ENCODE assay signal across 10 cellular contexts in genomic region chr6:37110455-37111155, GRCh38. TPM values are rescaled to one million over a fixed set of nuclear protein-coding genes. Genes with fewer than 3 reads are reported as not detected.
A peak's percentile ranks its signal among the peaks of the same experiment; 100 is the strongest.
DNase-seq lines count a peak whose midpoint lies in the region; ATAC-seq, FAIRE-seq and TF ChIP-seq lines count a peak whose summit lies in the region.
"Had no signal": no experiment of that assay in that cellular context is flagged by ENCODE, and none has a peak within 500 bp of the region (broad histone marks: within the 10 kb centered on the region; RNA-seq: fewer than 3 reads in every experiment).

No MANE protein-coding gene starts in this region.

- POLR2A ChIA-PET in activated CD8-positive, alpha-beta T cell treated with anti-CD3 and anti-CD28 coated beads for 36 hours (lab: Charles Lee) = interaction anchor here (1.0 to 1.1 kb wide), 2 partner anchors 16 to 55 kb away, joined by 3 to 4 read pairs; no protein-coding TSS in a partner anchor
- POLR2A ChIA-PET in CD4-positive, alpha-beta memory T cell (lab: Charles Lee; ENCODE audit: partially characterized antibody) = interaction anchor here (0.9 to 1.2 kb wide), 3 partner anchors 8 to 54 kb away, joined by 3 to 4 read pairs (median 4); no protein-coding TSS in a partner anchor

- CTCF ChIA-PET in activated CD8-positive, alpha-beta T cell treated with anti-CD3 and anti-CD28 coated beads for 36 hours (lab: Charles Lee) = interaction anchor here (0.6 to 2.2 kb wide), 13 partner anchors 8 to 328 kb away, joined by 3 to 14 read pairs (median 4); partner anchors contain the start of gene PIM1
- CTCF ChIA-PET in CD4-positive, alpha-beta memory T cell (lab: Charles Lee; ENCODE audit: partially characterized antibody) = interaction anchor here (1.2 to 1.5 kb wide), 3 partner anchors 40 to 60 kb away, joined by 3 read pairs; no protein-coding TSS in a partner anchor

- H3K27me3 Mint-ChIP-seq in activated CD8-positive, alpha-beta T cell treated with anti-CD3 and anti-CD28 coated beads for 36 hours = no peaks in the 10 kb centered on the region
- peaks cover 4% of the 10 kb centered on the region for H3K27me3 Mint-ChIP-seq in nephron (ENCODE audit: low read depth)
- H3K27me3 Mint-ChIP-seq in CD4-positive, alpha-beta memory T cell = no peaks in the 10 kb centered on the region

- H3K27ac Mint-ChIP-seq in activated CD8-positive, alpha-beta T cell treated with anti-CD3 and anti-CD28 coated beads for 36 hours = no peak overlapping the region
- peak overlapping the region; percentile 46 to 90 (median 78) for H3K27ac Mint-ChIP-seq in nephron
- H3K27ac Mint-ChIP-seq in CD4-positive, alpha-beta memory T cell = no peak overlapping the region

- H3K36me3 Mint-ChIP-seq in activated CD8-positive, alpha-beta T cell treated with anti-CD3 and anti-CD28 coated beads for 36 hours (ENCODE audit: low read depth) = no peaks in the 10 kb centered on the region
- no peaks in the 10 kb centered on the region for H3K36me3 Mint-ChIP-seq in nephron (ENCODE audit: low read depth)
- no peaks in the 10 kb centered on the region for H3K36me3 Mint-ChIP-seq in CD4-positive, alpha-beta memory T cell
- H3K36me3 Mint-ChIP-seq: naive thymus-derived CD4-positive, alpha-beta T cell had no signal

- H3K27me3 ChIP-seq in CD4-positive, alpha-beta memory T cell (ENCODE audit: insufficient read depth, low read length) = peaks cover 4% of the 10 kb centered on the region

- H3K4me3 ChIP-seq in CD4-positive, alpha-beta memory T cell (ENCODE audit: low read length in 2 of 2) = no peak overlapping the region

- no peaks in the 10 kb centered on the region for H3K36me3 ChIP-seq in CD4-positive, alpha-beta memory T cell (ENCODE audit: insufficient read depth, low read length)

- DNase-seq in GM18507 (ENCODE audit: extremely low spot score, insufficient read length, low read depth) (no peak), foreskin melanocyte (no peak), GM19238 (ENCODE audit: insufficient read length, low spot score) (no peak)
- DNase-seq in activated CD8-positive, alpha-beta T cell treated with anti-CD3 and anti-CD28 coated beads for 36 hours = peak; percentile 62
- DNase-seq in activated effector memory CD4-positive, alpha-beta T cell treated with anti-CD3 and anti-CD28 coated beads, Interleukin-2, amount 50 U/mL, for 16 hours = no peak
- DNase-seq in CD4-positive, alpha-beta memory T cell = no peak
- DNase-seq: glutamatergic neuron had no signal

- H3K9me3 Mint-ChIP-seq in activated CD8-positive, alpha-beta T cell treated with anti-CD3 and anti-CD28 coated beads for 36 hours = no peaks in the 10 kb centered on the region
- H3K9me3 Mint-ChIP-seq in nephron = peaks cover 3% of the 10 kb centered on the region
- peaks cover 0 to 1% (median 0%) of the 10 kb centered on the region in 8 donors for H3K9me3 Mint-ChIP-seq in CD4-positive, alpha-beta memory T cell
- H3K9me3 Mint-ChIP-seq: naive thymus-derived CD4-positive, alpha-beta T cell had no signal

- peak; percentile 58 for ATAC-seq in GM21786 (IDR thresholded peaks at IDR 0.05; ENCODE audit: unreplicated experiment)
- ATAC-seq in activated CD8-positive, alpha-beta T cell treated with anti-CD3 and anti-CD28 coated beads for 36 hours = peak; percentile 93
- ATAC-seq: naive thymus-derived CD4-positive, alpha-beta T cell had no signal

- peak; percentile 92 for FAIRE-seq in GM18507 (lab: Jason Lieb, UNC)

- H3K4me1 Mint-ChIP-seq in activated CD8-positive, alpha-beta T cell treated with anti-CD3 and anti-CD28 coated beads for 36 hours (ENCODE audit: low read depth) = peaks cover 15% of the 10 kb centered on the region
- peaks cover 30% of the 10 kb centered on the region for H3K4me1 Mint-ChIP-seq in nephron
- H3K4me1 Mint-ChIP-seq in CD4-positive, alpha-beta memory T cell = peaks cover 3 to 8% (median 5%) of the 10 kb centered on the region in 4 donors

- no peaks in the 10 kb centered on the region for H3K9me3 ChIP-seq in CD4-positive, alpha-beta memory T cell (ENCODE audit: control insufficient read depth in 1 of 2, low read length in 2 of 2)

- no peaks in the 10 kb centered on the region for H3K4me1 ChIP-seq in CD4-positive, alpha-beta memory T cell (ENCODE audit: insufficient read depth, low read length)

- no peak for TF ChIP-seq CTCF in activated CD8-positive, alpha-beta T cell treated with anti-CD3 and anti-CD28 coated beads for 36 hours (IDR thresholded peaks at IDR 0.05)
- no peak for TF ChIP-seq CTCF in nephron (IDR thresholded peaks at IDR 0.05; ENCODE audit: unreplicated experiment in 3 of 3)

- no peak overlapping the region for H3K27ac ChIP-seq in CD4-positive, alpha-beta memory T cell (ENCODE audit: low read depth, low read length)

- H3K4me3 Mint-ChIP-seq in activated CD8-positive, alpha-beta T cell treated with anti-CD3 and anti-CD28 coated beads for 36 hours = no peak overlapping the region
- H3K4me3 Mint-ChIP-seq in nephron = no peak overlapping the region
- H3K4me3 Mint-ChIP-seq in CD4-positive, alpha-beta memory T cell = no peak overlapping the region
- H3K4me3 Mint-ChIP-seq: naive thymus-derived CD4-positive, alpha-beta T cell had no signal

- intact Hi-C loops in activated CD8-positive, alpha-beta T cell treated with anti-CD3 and anti-CD28 coated beads for 36 hours (cut with micrococcal nuclease) = no loop called here
- intact Hi-C loops in CD4-positive, alpha-beta memory T cell (cut with micrococcal nuclease) = no loop called here

RNA-seq across cellular contexts. Expression of gene PIM1, which starts 59.3 kb away (rescaled TPM):
- total RNA-seq in activated CD8-positive, alpha-beta T cell treated with anti-CD3 and anti-CD28 coated beads for 36 hours = 100 to 1,000 TPM; 293 to 305 TPM
- 100 to 1,000 TPM; 124 to 125 TPM for total RNA-seq in CD4-positive, alpha-beta memory T cell
- polyA plus RNA-seq in CD4-positive, alpha-beta memory T cell = 100 to 1,000 TPM; 268 to 334 TPM

Comparison
In these comparisons a context has a peak if more than half of its experiments do, and no peak if none do; other contexts are left out.
1. H3K27ac Mint-ChIP-seq: peak in nephron (3 of 3); none in activated CD8-positive, alpha-beta T cell treated with anti-CD3 and anti-CD28 coated beads for 36 hours (single experiment) and CD4-positive, alpha-beta memory T cell (0 of 7).